ENCODE assay signal across 12 cellular contexts in genomic region chr5:95927927-95928723, GRCh38. TPM values are rescaled to one million over a fixed set of nuclear protein-coding genes. Genes with fewer than 3 reads are reported as not detected.
DNase-seq lines count a peak whose midpoint lies in the region; ATAC-seq, FAIRE-seq and TF ChIP-seq lines count a peak whose summit lies in the region.
"Had no signal": no experiment of that assay in that cellular context is flagged by ENCODE, and none has a peak within 500 bp of the region (broad histone marks: within the 10 kb centered on the region; RNA-seq: fewer than 3 reads in every experiment).

No MANE protein-coding gene starts in this region.

- H3K27ac Mint-ChIP-seq in activated CD4-positive, alpha-beta memory T cell treated with anti-CD3 and anti-CD28 coated beads, Interleukin-2, amount 10 ng/mL, durations not matched to agents 7 days and 5 days = peak overlapping the region; percentile 81
- H3K27ac Mint-ChIP-seq in endodermal cell = no peak overlapping the region

- H3K36me3 Mint-ChIP-seq in activated CD4-positive, alpha-beta memory T cell treated with anti-CD3 and anti-CD28 coated beads, Interleukin-2, amount 10 ng/mL, durations not matched to agents 7 days and 5 days (ENCODE audit: low read depth) = peaks cover 30% of the 10 kb centered on the region
- H3K36me3 Mint-ChIP-seq in endodermal cell (ENCODE audit: low read depth) = peaks cover 4% of the 10 kb centered on the region

- peaks cover 72% of the 10 kb centered on the region for H3K4me1 Mint-ChIP-seq in activated CD4-positive, alpha-beta memory T cell treated with anti-CD3 and anti-CD28 coated beads, Interleukin-2, amount 10 ng/mL, durations not matched to agents 7 days and 5 days
- peaks cover 26% of the 10 kb centered on the region for H3K4me1 Mint-ChIP-seq in endodermal cell

- no peaks in the 10 kb centered on the region for H3K79me2 ChIP-seq in DND-41 (ENCODE audit: insufficient read depth, low read length)

- POLR2A ChIA-PET in activated CD4-positive, alpha-beta memory T cell treated with anti-CD3 and anti-CD28 coated beads, Interleukin-2, amount 10 ng/mL, durations not matched to agents 7 days and 5 days (lab: Charles Lee) = interaction anchor here (0.9 to 1.7 kb wide), 5 partner anchors 31 to 59 kb away, joined by 3 to 11 read pairs (median 4); partner anchors contain the start of gene ELL2

- H3K27me3 ChIP-seq in DND-41 (ENCODE audit: insufficient read depth, low read length, poor library complexity) (no peaks in the 10 kb centered on the region), right cardiac atrium (ENCODE audit: control insufficient read depth, insufficient read depth) (no peaks in the 10 kb centered on the region), endodermal cell (ENCODE audit: control insufficient read depth, insufficient read depth, low read length, poor library complexity, severe bottlenecking) (no peaks in the 10 kb centered on the region)

- peak overlapping the region; percentile 95 for H3K27ac ChIP-seq in DND-41 (ENCODE audit: low read length)
- no peak overlapping the region for H3K27ac ChIP-seq in right cardiac atrium (ENCODE audit: low read length)
- H3K27ac ChIP-seq in endodermal cell (ENCODE audit: low read depth, low read length) = no peak overlapping the region

- H3K4me3 ChIP-seq in DND-41 (ENCODE audit: low read depth in 1 of 2, low read length in 2 of 2) (peak overlapping the region in 1 of 2 experiments; percentile 12; a peak in 2 of 4 replicates), right cardiac atrium (ENCODE audit: low read length) (no peak overlapping the region), endodermal cell (ENCODE audit: low read length) (no peak overlapping the region)

- FAIRE-seq in GM19239 (lab: Jason Lieb, UNC) = peak; percentile 92
- FAIRE-seq: colon had no signal

- intact Hi-C loops in right cardiac atrium (cut with DNase I) = no loop called here

- H3K4me3 Mint-ChIP-seq in activated CD4-positive, alpha-beta memory T cell treated with anti-CD3 and anti-CD28 coated beads, Interleukin-2, amount 10 ng/mL, durations not matched to agents 7 days and 5 days = peak overlapping the region; percentile 26
- no peak overlapping the region for H3K4me3 Mint-ChIP-seq in endodermal cell

- peak; percentile 68 for ATAC-seq in DND-41 (ENCODE audit: insufficient read depth, low read depth)
- ATAC-seq in HG02943 (IDR thresholded peaks at IDR 0.05; ENCODE audit: low read depth, unreplicated experiment) = peak; percentile 39
- ATAC-seq in right cardiac atrium = no peak

- no peaks in the 10 kb centered on the region for H3K9me3 ChIP-seq in DND-41 (ENCODE audit: insufficient read depth, low read length, severe bottlenecking)
- H3K9me3 ChIP-seq in right cardiac atrium (ENCODE audit: control insufficient read depth, low read length) = no peaks in the 10 kb centered on the region
- no peaks in the 10 kb centered on the region for H3K9me3 ChIP-seq in endodermal cell (ENCODE audit: control insufficient read depth, low read length)

- peak overlapping the region; percentile 39 for H3K9ac ChIP-seq in DND-41 (ENCODE audit: low read depth, low read length)
- no peak overlapping the region for H3K9ac ChIP-seq in endodermal cell (ENCODE audit: extremely low read depth, low read length, poor library complexity, severe bottlenecking)

- H3K4me2 ChIP-seq in DND-41 (ENCODE audit: insufficient read depth, low read length) = peak overlapping the region; percentile 39

- peak; percentile 27 for DNase-seq in DND-41
- DNase-seq in GM19239 (ENCODE audit: insufficient read length, low spot score) = no peak
- DNase-seq in activated CD4-positive, alpha-beta memory T cell treated with anti-CD3 and anti-CD28 coated beads, Interleukin-2, amount 10 ng/mL, durations not matched to agents 7 days and 5 days = no peak
- DNase-seq in NCI-H1048 (lab: John Stamatoyannopoulos, UW) = no peak
- no peak for DNase-seq in right cardiac atrium
- DNase-seq in endodermal cell = no peak
- DNase-seq in NCI-H2196 treated with DMSO at 0.1 percent for 48 hours (lab: John Stamatoyannopoulos, UW; ENCODE audit: unreplicated experiment) = no peak
- DNase-seq: Calu3, KG1, T-helper 9 cell had no signal

- CTCF ChIA-PET in activated CD4-positive, alpha-beta memory T cell treated with anti-CD3 and anti-CD28 coated beads, Interleukin-2, amount 10 ng/mL, durations not matched to agents 7 days and 5 days (lab: Charles Lee) = interaction anchor here (0.9 to 1.4 kb wide), 3 partner anchors 31 to 69 kb away, joined by 3 to 4 read pairs (median 4); no protein-coding TSS in a partner anchor

- peak overlapping the region; percentile 65 for H2AFZ ChIP-seq in DND-41 (ENCODE audit: low read depth, low read length)

- no peaks in the 10 kb centered on the region for H3K9me3 Mint-ChIP-seq in activated CD4-positive, alpha-beta memory T cell treated with anti-CD3 and anti-CD28 coated beads, Interleukin-2, amount 10 ng/mL, durations not matched to agents 7 days and 5 days
- H3K9me3 Mint-ChIP-seq in endodermal cell = no peaks in the 10 kb centered on the region

- 65% methylated on average over 6 of the region's 6 CpGs for WGBS in right cardiac atrium
- WGBS in endodermal cell (ENCODE audit: insufficient coverage in 1 of 2, insufficient read length in 1 of 2), 2 experiments = 90 to 95% methylated on average over 6 of the region's 6 CpGs

- H3K4me1 ChIP-seq in DND-41 (ENCODE audit: insufficient read depth, low read length) (peaks cover 82% of the 10 kb centered on the region), right cardiac atrium (ENCODE audit: control insufficient read depth, insufficient read depth, low read length) (peaks cover 2% of the 10 kb centered on the region), endodermal cell (ENCODE audit: control insufficient read depth, insufficient read depth, low read length) (no peaks in the 10 kb centered on the region)

- TF ChIP-seq CTCF in DND-41 (IDR thresholded peaks at IDR 0.05; ENCODE audit: borderline replicate concordance, extremely low read depth, low read length, poor library complexity, severe bottlenecking) (no peak), endodermal cell (conservative IDR thresholded peaks at IDR 0.05) (no peak)

- H3K36me3 ChIP-seq in DND-41 (ENCODE audit: insufficient read depth, low read length) (no peaks in the 10 kb centered on the region), endodermal cell (ENCODE audit: control insufficient read depth, insufficient read depth, low read length) (peaks cover 17% of the 10 kb centered on the region)

- no peaks in the 10 kb centered on the region for H3K27me3 Mint-ChIP-seq in activated CD4-positive, alpha-beta memory T cell treated with anti-CD3 and anti-CD28 coated beads, Interleukin-2, amount 10 ng/mL, durations not matched to agents 7 days and 5 days
- no peaks in the 10 kb centered on the region for H3K27me3 Mint-ChIP-seq in endodermal cell (ENCODE audit: insufficient read depth)

- no peaks in the 10 kb centered on the region for H4K20me1 ChIP-seq in DND-41 (ENCODE audit: insufficient read depth, low read length)

RNA-seq across cellular contexts. Expression of gene ELL2, which starts 33.5 kb away (rescaled TPM):
- total RNA-seq in activated CD4-positive, alpha-beta memory T cell treated with anti-CD3 and anti-CD28 coated beads, Interleukin-2, amount 10 ng/mL, durations not matched to agents 7 days and 5 days = 10 to 100 TPM; 54.4 to 59.0 TPM
- total RNA-seq in right cardiac atrium (10 to 100 TPM; 31.3 to 75.9 (median 33.1) TPM), endodermal cell (10 to 100 TPM; 28.6 to 44.1 TPM)
- polyA plus RNA-seq in right cardiac atrium = 16.7 TPM
- 16.7 TPM for polyA plus RNA-seq in endodermal cell (2013, experiment 1 of 2)
- polyA plus RNA-seq in endodermal cell (2013, experiment 2 of 2) = 17.0 TPM

Comparison
In these comparisons a context has a peak if more than half of its experiments do, and no peak if none do; other contexts are left out.
1. ATAC-seq: peak in DND-41 (single experiment) and HG02943 (single experiment); none in right cardiac atrium (0 of 2).